In the genomic region with DNA sequence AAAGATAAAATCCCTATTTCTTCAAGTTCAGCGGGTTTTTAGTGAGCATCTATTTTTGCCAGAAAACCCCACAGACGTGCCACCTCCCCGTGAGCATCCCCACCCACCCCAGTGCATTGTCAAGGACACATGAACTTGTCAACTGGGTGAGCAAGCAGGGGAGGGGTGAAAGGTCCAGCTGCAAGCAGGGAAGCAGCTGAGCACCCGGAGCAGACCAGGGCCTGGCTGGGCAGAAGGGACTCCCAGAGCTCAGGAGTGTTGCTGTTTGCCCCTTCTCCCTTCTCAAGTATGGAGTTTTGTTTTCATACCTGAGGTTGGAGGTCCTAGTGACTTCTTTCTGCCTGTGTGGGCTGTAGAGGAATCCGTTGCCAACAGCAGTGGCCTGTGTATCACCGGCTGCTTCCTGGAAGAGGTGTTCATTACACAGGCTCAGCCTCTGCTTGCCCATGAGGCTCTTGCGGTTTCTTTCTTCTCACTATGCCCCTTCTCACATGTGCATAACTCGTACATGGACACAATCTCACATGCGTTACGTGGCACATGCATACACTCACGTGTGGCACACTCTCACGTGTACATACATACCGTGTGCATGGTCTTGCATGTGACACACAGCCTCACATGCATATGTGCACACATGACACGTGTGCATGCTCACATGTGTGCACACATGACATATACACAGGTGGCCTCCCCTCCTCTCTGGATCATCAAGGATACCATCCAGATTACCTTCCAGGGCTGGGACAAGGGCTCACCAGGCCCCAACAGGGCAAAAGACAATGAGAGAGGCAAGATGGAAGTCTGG, we compare ENCODE assay signal across 15 cellular contexts.
DNase-seq lines count a peak whose midpoint lies in the region; ATAC-seq and TF ChIP-seq lines count a peak whose summit lies in the region.
"Had no signal": no experiment of that assay in that cellular context is flagged by ENCODE, and none has a peak within 500 bp of the region (broad histone marks: within the 10 kb centered on the region; RNA-seq: fewer than 3 reads in every experiment).

No MANE protein-coding gene starts in this region.

- no peaks in the 10 kb centered on the region for H3K27me3 Mint-ChIP-seq in CD8-positive, alpha-beta memory T cell
- H3K27me3 Mint-ChIP-seq in activated CD8-positive, alpha-beta T cell treated with anti-CD3 and anti-CD28 coated beads, Interleukin-2, amount 10 ng/mL, durations not matched to agents 7 days and 5 days (ENCODE audit: low read depth), result no peaks in the 10 kb centered on the region
- H3K27me3 Mint-ChIP-seq in immature natural killer cell (ENCODE audit: low read depth in 3 of 3), result peaks cover 0 to 4% (median 2%) of the 10 kb centered on the region in 3 donors

- no peaks in the 10 kb centered on the region for H3K9me3 Mint-ChIP-seq in CD8-positive, alpha-beta memory T cell
- no peaks in the 10 kb centered on the region for H3K9me3 Mint-ChIP-seq in activated CD8-positive, alpha-beta T cell treated with anti-CD3 and anti-CD28 coated beads, Interleukin-2, amount 10 ng/mL, durations not matched to agents 7 days and 5 days (ENCODE audit: insufficient read depth)
- no peaks in the 10 kb centered on the region for H3K9me3 Mint-ChIP-seq in immature natural killer cell

- H3K4me2 ChIP-seq in mesendoderm (ENCODE audit: low read length), result no peak overlapping the region
- H3K4me2 ChIP-seq: PC-9 had no signal

- H3K4me3 ChIP-seq in CD8-positive, alpha-beta memory T cell (ENCODE audit: low read length), result no peak overlapping the region
- H3K4me3 ChIP-seq in spleen (no peak overlapping the region), mesendoderm (ENCODE audit: low read length) (no peak overlapping the region)
- H3K4me3 ChIP-seq: GM23248, PC-9 had no signal

- no peak overlapping the region for H3K56ac ChIP-seq in mesendoderm (ENCODE audit: low read length)

- no peaks in the 10 kb centered on the region for H3K9me3 ChIP-seq in CD8-positive, alpha-beta memory T cell (ENCODE audit: low read length)
- H3K9me3 ChIP-seq in spleen, result no peaks in the 10 kb centered on the region
- H3K9me3 ChIP-seq: Caco-2 had no signal

- no peak overlapping the region for H4K5ac ChIP-seq in mesendoderm (ENCODE audit: low read length)

- H3K4ac ChIP-seq in mesendoderm (ENCODE audit: low read depth, low read length), result no peak overlapping the region

- POLR2A ChIA-PET in CD8-positive, alpha-beta memory T cell (lab: Charles Lee), result no interaction called here
- POLR2A ChIA-PET in activated CD8-positive, alpha-beta T cell treated with anti-CD3 and anti-CD28 coated beads, Interleukin-2, amount 10 ng/mL, durations not matched to agents 7 days and 5 days (lab: Charles Lee), result no interaction called here

- H3K27ac Mint-ChIP-seq in CD8-positive, alpha-beta memory T cell, result peak overlapping the region in 6 of 8 donors; percentile 16 to 93 (median 77)
- H3K27ac Mint-ChIP-seq in activated CD8-positive, alpha-beta T cell treated with anti-CD3 and anti-CD28 coated beads, Interleukin-2, amount 10 ng/mL, durations not matched to agents 7 days and 5 days, result peak overlapping the region; percentile 54
- H3K27ac Mint-ChIP-seq in immature natural killer cell, result peak overlapping the region in 2 of 6 donors; percentile 4 to 8

- CTCF ChIA-PET in CD8-positive, alpha-beta memory T cell (lab: Charles Lee), result no interaction called here
- CTCF ChIA-PET in activated CD8-positive, alpha-beta T cell treated with anti-CD3 and anti-CD28 coated beads, Interleukin-2, amount 10 ng/mL, durations not matched to agents 7 days and 5 days (lab: Charles Lee), result interaction anchor here (1.4 to 1.9 kb wide), 2 partner anchors 38 to 55 kb away, joined by 4 read pairs; no protein-coding TSS in a partner anchor

- no peak for DNase-seq in CD8-positive, alpha-beta memory T cell
- DNase-seq in activated CD8-positive, alpha-beta T cell treated with anti-CD3 and anti-CD28 coated beads, Interleukin-2, amount 10 ng/mL, durations not matched to agents 7 days and 5 days, result no peak
- DNase-seq in immature natural killer cell (peak in 1 of 3 donors; percentile 16), spleen (peak; percentile 51), mesendoderm (no peak)
- DNase-seq: Caco-2, GM23248, NCI-H1105 treated with DMSO at 0.1 percent for 48 hours, NCI-H187, NCI-H774, PC-9 had no signal

- H3K4me3 Mint-ChIP-seq in CD8-positive, alpha-beta memory T cell, result peak overlapping the region in 2 of 7 donors; percentile 8 to 77
- H3K4me3 Mint-ChIP-seq in activated CD8-positive, alpha-beta T cell treated with anti-CD3 and anti-CD28 coated beads, Interleukin-2, amount 10 ng/mL, durations not matched to agents 7 days and 5 days, result no peak overlapping the region
- H3K4me3 Mint-ChIP-seq in immature natural killer cell, result peak overlapping the region in 4 of 5 donors; percentile 1 to 34 (median 12)

- H2AK5ac ChIP-seq in mesendoderm (ENCODE audit: low read length), result no peak overlapping the region

- no peak overlapping the region for H3K9ac ChIP-seq in mesendoderm (ENCODE audit: low read length)
- H3K9ac ChIP-seq: GM23248 had no signal

- TF ChIP-seq POLR2A in spleen (IDR thresholded peaks at IDR 0.05), result no peak

- H3K4me1 Mint-ChIP-seq in CD8-positive, alpha-beta memory T cell, result peaks cover 23 to 51% (median 25%) of the 10 kb centered on the region in 3 donors
- peaks cover 24% of the 10 kb centered on the region for H3K4me1 Mint-ChIP-seq in activated CD8-positive, alpha-beta T cell treated with anti-CD3 and anti-CD28 coated beads, Interleukin-2, amount 10 ng/mL, durations not matched to agents 7 days and 5 days (ENCODE audit: low read depth)
- peaks cover 25 to 34% of the 10 kb centered on the region in 2 donors for H3K4me1 Mint-ChIP-seq in immature natural killer cell

- H3K18ac ChIP-seq in mesendoderm (ENCODE audit: low read length), result no peak overlapping the region

- H4K8ac ChIP-seq in mesendoderm (ENCODE audit: low read depth, low read length), result no peak overlapping the region

- no peaks in the 10 kb centered on the region for H3K36me3 ChIP-seq in CD8-positive, alpha-beta memory T cell (ENCODE audit: insufficient read depth, low read length)
- peaks cover 0 to 67% (median 0%) of the 10 kb centered on the region in 6 donors for H3K36me3 ChIP-seq in spleen
- no peaks in the 10 kb centered on the region for H3K36me3 ChIP-seq in mesendoderm (ENCODE audit: control insufficient read depth, insufficient read depth, low read length)

- H2BK15ac ChIP-seq in mesendoderm (replicated peaks; ENCODE audit: low read depth), result no peak overlapping the region

- TF ChIP-seq CTCF in spleen (IDR thresholded peaks at IDR 0.05 in 8 of 11, conservative IDR thresholded peaks at IDR 0.05 in 3 of 11), result no peak

- no peaks in the 10 kb centered on the region for H3K79me2 ChIP-seq in mesendoderm (ENCODE audit: control insufficient read depth, insufficient read depth, low read length)

- H3K36me3 Mint-ChIP-seq in CD8-positive, alpha-beta memory T cell, result peaks cover 0 to 71% (median 11%) of the 10 kb centered on the region in 3 donors
- peaks cover 10% of the 10 kb centered on the region for H3K36me3 Mint-ChIP-seq in activated CD8-positive, alpha-beta T cell treated with anti-CD3 and anti-CD28 coated beads, Interleukin-2, amount 10 ng/mL, durations not matched to agents 7 days and 5 days (ENCODE audit: low read depth)
- no peaks in the 10 kb centered on the region for H3K36me3 Mint-ChIP-seq in immature natural killer cell

- no peak overlapping the region for H2BK120ac ChIP-seq in mesendoderm (ENCODE audit: low read depth, low read length)

- H3K27ac ChIP-seq in CD8-positive, alpha-beta memory T cell (ENCODE audit: low read depth, low read length), result no peak overlapping the region
- H3K27ac ChIP-seq in spleen, result no peak overlapping the region
- H3K27ac ChIP-seq in mesendoderm (ENCODE audit: low read depth, low read length), result no peak overlapping the region
- H3K27ac ChIP-seq: C4-2B, GM23248, PC-9 had no signal

- intact Hi-C loops in spleen (cut with DNase I; ENCODE audit: low total_unique reads), result no loop called here

- no peak overlapping the region for H2BK5ac ChIP-seq in mesendoderm (ENCODE audit: low read length)

- H3K79me1 ChIP-seq in mesendoderm (ENCODE audit: low read length), result no peaks in the 10 kb centered on the region

- ATAC-seq in activated CD8-positive, alpha-beta T cell treated with anti-CD3 and anti-CD28 coated beads, Interleukin-2, amount 10 ng/mL, durations not matched to agents 7 days and 5 days, result no peak
- ATAC-seq in HG02870 (IDR thresholded peaks at IDR 0.05; ENCODE audit: unreplicated experiment) (no peak), HG02588 (IDR thresholded peaks at IDR 0.05; ENCODE audit: unreplicated experiment) (no peak), GM18873 (IDR thresholded peaks at IDR 0.05; ENCODE audit: low FRiP score, unreplicated experiment) (no peak)

- no peaks in the 10 kb centered on the region for H3K4me1 ChIP-seq in CD8-positive, alpha-beta memory T cell (ENCODE audit: insufficient read depth, low read length)
- peaks cover 0 to 31% (median 9%) of the 10 kb centered on the region in 6 donors for H3K4me1 ChIP-seq in spleen
- H3K4me1 ChIP-seq in mesendoderm (ENCODE audit: control insufficient read depth, low read depth, low read length), result no peaks in the 10 kb centered on the region
- H3K4me1 ChIP-seq: Caco-2 had no signal

- H3K27me3 ChIP-seq in CD8-positive, alpha-beta memory T cell (ENCODE audit: insufficient read depth, low read length, poor library complexity, severe bottlenecking), result no peaks in the 10 kb centered on the region
- no peaks in the 10 kb centered on the region for H3K27me3 ChIP-seq in spleen (replicated peaks in 1 of 7)
- no peaks in the 10 kb centered on the region for H3K27me3 ChIP-seq in mesendoderm (ENCODE audit: insufficient read depth, low read length, poor library complexity)

- H3K23ac ChIP-seq in mesendoderm (ENCODE audit: low read length), result no peak overlapping the region

- WGBS in spleen, 5 donors, result 84 to 91% (median 87%) methylated on average over 14 of the region's 14 CpGs
- WGBS in mesendoderm (ENCODE audit: extremely low coverage, insufficient coverage, low lambda C conversion rate), result no CpG with 5 or more reads among the region's 14 CpGs
